ENCODE assay signal across 8 cellular contexts in the genomic region with DNA sequence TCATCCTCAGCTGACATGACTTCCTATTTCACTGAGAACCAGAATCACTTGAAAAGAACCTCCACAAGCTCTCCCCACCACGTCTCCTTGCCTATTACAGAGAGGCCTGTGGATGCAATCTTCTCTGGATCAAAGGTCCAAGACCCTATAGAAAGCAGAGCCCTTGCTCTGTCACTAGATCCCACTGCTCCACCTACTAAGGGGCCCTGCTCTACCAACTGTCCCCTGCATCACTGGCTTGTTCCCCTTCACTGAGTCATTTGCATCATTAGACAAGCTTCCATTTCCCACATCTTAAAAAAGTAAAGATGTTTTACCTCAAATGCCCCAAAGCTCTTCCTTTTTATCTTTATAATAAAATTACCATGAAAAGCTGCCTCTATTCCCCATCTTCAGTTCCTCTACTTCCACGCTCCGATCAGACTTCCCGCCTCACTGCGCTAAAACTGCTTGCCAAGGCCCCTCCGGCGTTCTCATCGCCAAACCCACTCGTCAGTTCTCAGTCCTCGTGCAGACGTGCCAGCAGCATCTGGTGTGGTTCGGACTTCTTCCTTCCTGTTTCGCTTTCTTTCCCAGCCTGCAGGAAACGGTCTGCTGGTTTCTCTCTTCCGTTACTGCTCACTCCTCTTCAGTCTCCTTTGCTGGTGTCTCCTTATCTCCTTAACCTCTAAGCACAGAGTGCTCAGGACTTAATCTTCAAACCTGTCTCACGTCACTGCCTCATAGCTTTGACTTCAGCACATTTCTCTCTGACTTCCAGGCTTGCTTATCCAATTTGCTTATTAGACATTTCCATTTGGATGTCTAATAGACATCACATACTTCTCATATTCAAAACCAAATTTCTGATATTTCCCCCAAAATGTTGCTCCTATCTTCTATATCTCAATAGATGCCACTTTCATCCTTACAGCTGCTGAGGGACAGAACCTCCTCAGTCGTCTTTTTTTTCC. TPM values are rescaled to one million over a fixed set of nuclear protein-coding genes. Genes with fewer than 3 reads are reported as not detected.
DNase-seq lines count a peak whose midpoint lies in the region; ATAC-seq and TF ChIP-seq lines count a peak whose summit lies in the region.

No MANE protein-coding gene starts in this region.

- peak overlapping the region; percentile 64 for H3K9ac ChIP-seq in GM23248

- TF ChIP-seq CTCF in GM10248 (IDR thresholded peaks at IDR 0.05; ENCODE audit: control extremely low read depth, extremely low read depth, low read depth, missing control alignments) (no peak), gastroesophageal sphincter (IDR thresholded peaks at IDR 0.05) (no peak), gastrocnemius medialis (IDR thresholded peaks at IDR 0.05 in 4 of 5, conservative IDR thresholded peaks at IDR 0.05 in 1 of 5) (no peak)

- H2AFZ ChIP-seq in GM23248: peak overlapping the region; percentile 91

- POLR2A ChIA-PET in GM10248 (lab: Yijun Ruan, JAX): no interaction called here

- H3K27me3 ChIP-seq in GM23248 (replicated peaks; ENCODE audit: insufficient read depth) (no peaks in the 10 kb centered on the region), gastroesophageal sphincter (no peaks in the 10 kb centered on the region), gastrocnemius medialis (no peaks in the 10 kb centered on the region)

- H3F3A ChIP-seq in GM23248 (ENCODE audit: insufficient read depth): peaks cover 24% of the 10 kb centered on the region

- in situ Hi-C loops in GM23248 (cut with MboI): no loop called here
- in situ Hi-C loops in gastrocnemius medialis (cut with MboI; ENCODE audit: low sequenced_read_pairs in 4 of 4): loop anchor here in 1 of 4 donors (10.0 kb wide), 1 partner anchor 82 kb away; no protein-coding TSS in a partner anchor

- H3K9me3 ChIP-seq in GM23248 (ENCODE audit: low read depth) (no peaks in the 10 kb centered on the region), gastroesophageal sphincter (peaks cover 0 to 6% (median 0%) of the 10 kb centered on the region in 3 donors), gastrocnemius medialis (no peaks in the 10 kb centered on the region)

- H3K4me1 ChIP-seq in GM23248 (ENCODE audit: insufficient read depth): peaks cover 20% of the 10 kb centered on the region
- H3K4me1 ChIP-seq in gastroesophageal sphincter: peaks cover 0 to 15% (median 5%) of the 10 kb centered on the region in 3 donors
- H3K4me1 ChIP-seq in gastrocnemius medialis: peaks cover 9 to 17% of the 10 kb centered on the region in 2 donors

- 4 to 9% methylated on average over 17 of the region's 17 CpGs for WGBS in GM23248 (ENCODE audit: low coverage in 1 of 2, low lambda C conversion rate in 2 of 2, missing lambda C conversion rate in 2 of 2), 2 experiments
- 44 to 87% methylated on average over 8 to 17 of the region's 17 CpGs for WGBS in gastroesophageal sphincter (ENCODE audit: low coverage in 1 of 2), 2 donors

- no peaks in the 10 kb centered on the region for H4K20me1 ChIP-seq in GM23248 (ENCODE audit: insufficient read depth)

- ATAC-seq in gastroesophageal sphincter (peak; percentile 60), gastrocnemius medialis (peak; percentile 71 to 74)

- TF ChIP-seq POLR2A in gastroesophageal sphincter (IDR thresholded peaks at IDR 0.05) (no peak), gastrocnemius medialis (IDR thresholded peaks at IDR 0.05) (no peak)

- H3K4me3 ChIP-seq in GM23248 (peak overlapping the region; percentile 69), gastroesophageal sphincter (peak overlapping the region in 1 of 2 donors; percentile 27), gastrocnemius medialis (peak overlapping the region; percentile 26 to 47 (median 37))

- CTCF ChIA-PET in GM10248 (lab: Yijun Ruan, JAX): interaction anchor here (1.0 to 1.1 kb wide), 3 partner anchors 13 to 88 kb away, joined by 3 read pairs; no protein-coding TSS in a partner anchor

- peak overlapping the region; percentile 81 for H3K4me2 ChIP-seq in GM23248 (ENCODE audit: unreplicated experiment)

- peak; percentile 68 for DNase-seq in GM10248 (ENCODE audit: extremely low spot score)
- peak; percentile 90 for DNase-seq in GM23248
- DNase-seq in NCI-H2029 (lab: John Stamatoyannopoulos, UW): peak; percentile 36
- peak; percentile 63 for DNase-seq in activated T-cell treated with anti-CD3 and anti-CD28 coated beads, Interleukin-2, amount 50 U/mL, for 1 hour
- DNase-seq in gastrocnemius medialis: peak; percentile 52 to 67
- no peak for DNase-seq in DMS114 treated with DMSO at 0.1 percent for 48 hours (lab: John Stamatoyannopoulos, UW; ENCODE audit: unreplicated experiment)
- no peak for DNase-seq in iPS-NIHi7 (ENCODE audit: extremely low spot score)

- H3K36me3 ChIP-seq in GM23248 (ENCODE audit: low read depth) (no peaks in the 10 kb centered on the region; the same call in 1 of the 2 replicates), gastroesophageal sphincter (peaks cover 0 to 38% of the 10 kb centered on the region in 2 donors), gastrocnemius medialis (no peaks in the 10 kb centered on the region)

- no peak for TF ChIP-seq EP300 in gastroesophageal sphincter (IDR thresholded peaks at IDR 0.05)

- no peaks in the 10 kb centered on the region for H3K9me2 ChIP-seq in GM23248 (ENCODE audit: insufficient read depth)

- peak overlapping the region; percentile 42 for H3K27ac ChIP-seq in GM23248
- H3K27ac ChIP-seq in gastroesophageal sphincter: peak overlapping the region; percentile 29 to 64 (median 40)
- peak overlapping the region; percentile 57 to 73 (median 67) for H3K27ac ChIP-seq in gastrocnemius medialis

- intact Hi-C loops in gastrocnemius medialis (cut with DNase I; ENCODE audit: low total_unique reads): loop anchor here (5.0 kb wide), 2 partner anchors 80 to 85 kb away; a partner anchor contains a TSS

- no peaks in the 10 kb centered on the region for H3K79me2 ChIP-seq in GM23248 (ENCODE audit: insufficient read depth)

RNA-seq across cellular contexts. Expression of a gene that starts 40.5 kb away (rescaled TPM):
- 8.0 and 20.4 TPM in 2 replicates for total RNA-seq in GM23248 (2014; rRNA removed; shearing (Covaris generic))
- 9.1 and 9.4 TPM in 2 replicates for polyA plus RNA-seq in GM23248 (2016; fragmentation: Nextera tagmentation; extraction: Ambion mirVana)
- 10 to 100 TPM; 14.9 to 26.1 (median 16.7) TPM for total RNA-seq in gastroesophageal sphincter
- total RNA-seq in gastrocnemius medialis: 1 to 10 TPM; 1.7 to 9.1 (median 7.6) TPM

Comparison
In these comparisons a context has a peak if more than half of its experiments do, and no peak if none do; other contexts are left out.
1. DNase-seq: peak in GM10248 (single experiment), GM23248 (single experiment), NCI-H2029 (single experiment), activated T-cell treated with anti-CD3 and anti-CD28 coated beads, Interleukin-2, amount 50 U/mL, for 1 hour (single experiment) and gastrocnemius medialis (2 of 2); none in DMS114 treated with DMSO at 0.1 percent for 48 hours (single experiment) and iPS-NIHi7 (single experiment).
2. Peak in every context shown above with its lines, with median percentiles within 50 percentile points of each other: H3K27ac ChIP-seq.